Comparison of ENCODE assay signal across 8 cellular contexts in genomic region chr6:89239338-89239737, GRCh38. TPM values are rescaled to one million over a fixed set of nuclear protein-coding genes. Genes with fewer than 3 reads are reported as not detected.
DNase-seq lines count a peak whose midpoint lies in the region; ATAC-seq, FAIRE-seq and TF ChIP-seq lines count a peak whose summit lies in the region.

No MANE protein-coding gene starts in this region.

- H3K27me3 Mint-ChIP-seq in GM23338 (ENCODE audit: insufficient read depth, low read depth, poor library complexity): peaks cover 2% of the 10 kb centered on the region

- intact Hi-C loops in vagina (cut with DNase I): no loop called here

- H3K27me3 ChIP-seq in GM23338 (ENCODE audit: insufficient read depth) (0 out of 2 replicates have a peak, but pooled peaks cover 1% of the 10 kb centered on the region), kidney epithelial cell (ENCODE audit: control insufficient read depth, insufficient read depth, low read length) (no peaks in the 10 kb centered on the region), vagina (no peaks in the 10 kb centered on the region)

- H3K9me2 ChIP-seq in GM23338 (ENCODE audit: insufficient read depth): no peaks in the 10 kb centered on the region

- no peak overlapping the region for H3K4me3 Mint-ChIP-seq in GM23338

- H3K4me2 ChIP-seq in GM23338: no peak overlapping the region

- H3K4me1 Mint-ChIP-seq in GM23338: peaks cover 32% of the 10 kb centered on the region

- no peak for FAIRE-seq in D721Med (lab: Jason Lieb, UNC)

- no peaks in the 10 kb centered on the region; the same call in 1 of the 2 replicates for H3K79me2 ChIP-seq in GM23338 (replicated peaks; ENCODE audit: insufficient read depth)

- H3K27ac Mint-ChIP-seq in GM23338: no peak overlapping the region

- H3F3A ChIP-seq in GM23338 (replicated peaks; ENCODE audit: low read depth): no peaks in the 10 kb centered on the region

- H3K27ac ChIP-seq in GM23338 (ENCODE audit: low read depth): no peak overlapping the region
- no peak overlapping the region for H3K27ac ChIP-seq in vagina

- ATAC-seq in GM23338 (peak; percentile 50), HG02610 (IDR thresholded peaks at IDR 0.05; ENCODE audit: unreplicated experiment) (no peak)

- TF ChIP-seq CTCF in D721Med (IDR thresholded peaks at IDR 0.05; ENCODE audit: insufficient read depth, missing control alignments) (peak; percentile 9), GM23338 (conservative IDR thresholded peaks at IDR 0.05; ENCODE audit: low read depth in 2 of 2) (peak; percentile 57 to 69), kidney epithelial cell (IDR thresholded peaks at IDR 0.05; ENCODE audit: insufficient read depth, low read length, poor library complexity, severe bottlenecking) (peak; percentile 33), vagina (IDR thresholded peaks at IDR 0.05) (no peak)

- H3K4me1 ChIP-seq in GM23338 (ENCODE audit: insufficient read depth) (peaks cover 21% of the 10 kb centered on the region), vagina (no peaks in the 10 kb centered on the region)

- DNase-seq in D721Med (ENCODE audit: insufficient read length, low spot score) (no peak), GM23338 (ENCODE audit: low spot score) (peak; percentile 56), kidney epithelial cell (ENCODE audit: low read depth) (no peak), vagina (ENCODE audit: extremely low spot score in 2 of 2) (no peak), hippocampal formation (lab: John Stamatoyannopoulos, UW) (no peak), NCI-H1436 treated with DMSO at 0.1 percent for 48 hours (lab: John Stamatoyannopoulos, UW) (no peak)
- DNase-seq in activated CD4-positive, alpha-beta T cell treated with anti-CD3 and anti-CD28 coated beads, Interleukin-2, amount 50 U/mL, for 4 hours: peak; percentile 6 to 16

- H2AFZ ChIP-seq in GM23338: no peak overlapping the region

- no peaks in the 10 kb centered on the region for H3K9me3 ChIP-seq in vagina

- peaks cover 15% of the 10 kb centered on the region for H3K36me3 Mint-ChIP-seq in GM23338 (ENCODE audit: low read depth)

- H3K36me3 ChIP-seq in GM23338 (ENCODE audit: insufficient read depth): no peaks in the 10 kb centered on the region
- no peaks in the 10 kb centered on the region for H3K36me3 ChIP-seq in kidney epithelial cell (ENCODE audit: control insufficient read depth, insufficient read depth, low read length)
- no peaks in the 10 kb centered on the region for H3K36me3 ChIP-seq in vagina

- H4K20me1 ChIP-seq in GM23338 (replicated peaks; ENCODE audit: insufficient read depth): no peaks in the 10 kb centered on the region; the same call in 1 of the 2 replicates

- H3K4me3 ChIP-seq in GM23338: no peak overlapping the region
- no peak overlapping the region for H3K4me3 ChIP-seq in kidney epithelial cell (ENCODE audit: low read depth, low read length)
- H3K4me3 ChIP-seq in vagina: no peak overlapping the region

- peaks cover 18% of the 10 kb centered on the region for H3K9me3 Mint-ChIP-seq in GM23338

- TF ChIP-seq POLR2A in vagina (IDR thresholded peaks at IDR 0.05): no peak

TF ChIP-seq in GM23338, 12 proteins besides CTCF, POLR2A, EP300 and RAD21:
- no peak for TF ChIP-seq STAT1 (IDR thresholded peaks at IDR 0.05; ENCODE audit: unreplicated experiment)
- no peak for TF ChIP-seq NANOG (IDR thresholded peaks at IDR 0.05; ENCODE audit: borderline replicate concordance)
TF ChIP-seq in GM23338: peak in this region for 0.

RNA-seq across cellular contexts. Expression of gene GABRR1, which starts 22.2 kb away (rescaled TPM):
- 0.14 and 0.16 TPM in 2 replicates for total RNA-seq in GM23338 (2014; rRNA removed; shearing (Covaris generic))
- polyA plus RNA-seq in GM23338 (2016; fragmentation: Nextera tagmentation; extraction: Ambion mirVana): 0.12 and 0.37 TPM in 2 replicates
- not detected in 2 replicates for total RNA-seq in kidney epithelial cell
- not detected for total RNA-seq in vagina

Comparison
In these comparisons a context has a peak if more than half of its experiments do, and no peak if none do; other contexts are left out.
1. DNase-seq: peak in GM23338 (single experiment) and activated CD4-positive, alpha-beta T cell treated with anti-CD3 and anti-CD28 coated beads, Interleukin-2, amount 50 U/mL, for 4 hours (2 of 2); none in D721Med (single experiment), kidney epithelial cell (single experiment), vagina (0 of 2), hippocampal formation (0 of 2) and NCI-H1436 treated with DMSO at 0.1 percent for 48 hours (single experiment).
2. CTCF ChIP-seq: peak in D721Med (single experiment), GM23338 (2 of 2) and kidney epithelial cell (single experiment); none in vagina (0 of 3).